Comparison of ENCODE assay signal across 1 cellular context in the genomic region with DNA sequence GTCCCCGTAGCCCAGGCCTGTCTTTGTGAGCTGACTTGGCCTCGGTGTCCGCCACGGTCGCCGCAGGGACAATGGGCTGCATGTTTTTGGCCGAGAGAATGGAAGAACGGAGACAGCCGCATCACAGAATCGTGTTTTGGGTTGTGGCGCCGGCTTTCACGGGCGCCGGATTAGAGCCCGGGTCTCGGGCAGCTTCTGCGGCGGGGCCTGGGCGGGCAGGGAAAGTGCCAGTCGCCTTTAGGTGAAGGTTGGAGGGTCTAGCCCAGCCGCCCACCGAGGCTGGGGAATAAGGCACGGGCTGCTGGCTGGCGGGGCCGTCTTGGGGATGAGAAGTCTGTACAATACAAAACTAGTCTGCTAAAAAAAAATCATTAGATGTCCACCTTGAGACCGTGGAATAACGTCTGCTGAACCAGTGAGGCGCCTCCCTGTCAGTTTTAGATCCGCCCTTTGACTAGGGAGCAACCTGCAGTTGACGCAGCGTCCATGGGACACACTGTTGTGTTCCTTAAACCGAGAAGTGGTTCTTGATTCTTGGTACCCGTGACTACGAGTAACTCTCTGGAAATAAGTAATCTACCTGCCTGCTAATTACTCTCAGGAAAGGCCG.
TF ChIP-seq lines count a peak whose summit lies in the region.

No MANE protein-coding gene starts in this region.

TF ChIP-seq in GM12878, 131 proteins besides CTCF, POLR2A, EP300 and RAD21:
- TF ChIP-seq TCF12 (IDR thresholded peaks at IDR 0.05; ENCODE audit: low read depth, low read length) (no peak), SRF (IDR thresholded peaks at IDR 0.05; ENCODE audit: low read depth in 2 of 2, low read length in 2 of 2) (no peak), ZNF384 (IDR thresholded peaks at IDR 0.05; ENCODE audit: borderline replicate concordance, low read depth, low read length) (no peak), IKZF2 (IDR thresholded peaks at IDR 0.05) (peak; percentile 39 to 43; a peak in 2 of 4 replicates), SREBF1 (IDR thresholded peaks at IDR 0.05; ENCODE audit: low read length) (no peak), CHD2 (IDR thresholded peaks at IDR 0.05; ENCODE audit: borderline replicate concordance, low read depth, low read length) (no peak), TBL1XR1 (IDR thresholded peaks at IDR 0.05; ENCODE audit: low read depth, low read length) (no peak), CREM (IDR thresholded peaks at IDR 0.05; ENCODE audit: low read depth) (no peak), CHD1 (IDR thresholded peaks at IDR 0.05; ENCODE audit: low read depth, low read length) (no peak), SMC3 (IDR thresholded peaks at IDR 0.05; ENCODE audit: borderline replicate concordance, low read length) (no peak), LARP7 (IDR thresholded peaks at IDR 0.05) (0 out of 2 replicates have a peak, but pooled peaks have one; percentile 0), POLR2AphosphoS2 (IDR thresholded peaks at IDR 0.05; ENCODE audit: low read depth, low read length) (no peak), YBX1 (IDR thresholded peaks at IDR 0.05) (no peak), EZH2 (IDR thresholded peaks at IDR 0.05; ENCODE audit: borderline replicate concordance, control insufficient read depth, low read depth, low read length) (no peak), SREBF2 (IDR thresholded peaks at IDR 0.05; ENCODE audit: low read length) (no peak), NR2C2 (IDR thresholded peaks at IDR 0.05; ENCODE audit: borderline replicate concordance, control insufficient read depth, insufficient read length, low read depth) (no peak), STAT1 (conservative IDR thresholded peaks at IDR 0.05) (no peak), MYC (IDR thresholded peaks at IDR 0.05; ENCODE audit: insufficient read depth, insufficient read length, insufficient replicate concordance, low read length, severe bottlenecking) (no peak), HDAC6 (IDR thresholded peaks at IDR 0.05; ENCODE audit: unreplicated experiment) (peak; percentile 9), FOXM1 (IDR thresholded peaks at IDR 0.05; ENCODE audit: low read depth, low read length) (no peak), CBX3 (IDR thresholded peaks at IDR 0.05; ENCODE audit: borderline replicate concordance, low read depth) (no peak), RUNX3 (IDR thresholded peaks at IDR 0.05; ENCODE audit: low read length) (no peak), POLR2AphosphoS5 (IDR thresholded peaks at IDR 0.05; ENCODE audit: low read length) (no peak), POU2F2 (IDR thresholded peaks at IDR 0.05; ENCODE audit: borderline replicate concordance, low read depth, low read length) (no peak), ATF7 (IDR thresholded peaks at IDR 0.05; ENCODE audit: low read depth) (no peak), NFIC (IDR thresholded peaks at IDR 0.05; ENCODE audit: low read depth, low read length) (no peak)
- TF ChIP-seq, protein P1, sequence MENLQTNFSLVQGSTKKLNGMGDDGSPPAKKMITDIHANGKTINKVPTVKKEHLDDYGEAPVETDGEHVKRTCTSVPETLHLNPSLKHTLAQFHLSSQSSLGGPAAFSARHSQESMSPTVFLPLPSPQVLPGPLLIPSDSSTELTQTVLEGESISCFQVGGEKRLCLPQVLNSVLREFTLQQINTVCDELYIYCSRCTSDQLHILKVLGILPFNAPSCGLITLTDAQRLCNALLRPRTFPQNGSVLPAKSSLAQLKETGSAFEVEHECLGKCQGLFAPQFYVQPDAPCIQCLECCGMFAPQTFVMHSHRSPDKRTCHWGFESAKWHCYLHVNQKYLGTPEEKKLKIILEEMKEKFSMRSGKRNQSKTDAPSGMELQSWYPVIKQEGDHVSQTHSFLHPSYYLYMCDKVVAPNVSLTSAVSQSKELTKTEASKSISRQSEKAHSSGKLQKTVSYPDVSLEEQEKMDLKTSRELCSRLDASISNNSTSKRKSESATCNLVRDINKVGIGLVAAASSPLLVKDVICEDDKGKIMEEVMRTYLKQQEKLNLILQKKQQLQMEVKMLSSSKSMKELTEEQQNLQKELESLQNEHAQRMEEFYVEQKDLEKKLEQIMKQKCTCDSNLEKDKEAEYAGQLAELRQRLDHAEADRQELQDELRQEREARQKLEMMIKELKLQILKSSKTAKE (IDR thresholded peaks at IDR 0.05; ENCODE audit: low read depth, poor library complexity, severe bottlenecking): peak; percentile 13
- TF ChIP-seq, protein P2, sequence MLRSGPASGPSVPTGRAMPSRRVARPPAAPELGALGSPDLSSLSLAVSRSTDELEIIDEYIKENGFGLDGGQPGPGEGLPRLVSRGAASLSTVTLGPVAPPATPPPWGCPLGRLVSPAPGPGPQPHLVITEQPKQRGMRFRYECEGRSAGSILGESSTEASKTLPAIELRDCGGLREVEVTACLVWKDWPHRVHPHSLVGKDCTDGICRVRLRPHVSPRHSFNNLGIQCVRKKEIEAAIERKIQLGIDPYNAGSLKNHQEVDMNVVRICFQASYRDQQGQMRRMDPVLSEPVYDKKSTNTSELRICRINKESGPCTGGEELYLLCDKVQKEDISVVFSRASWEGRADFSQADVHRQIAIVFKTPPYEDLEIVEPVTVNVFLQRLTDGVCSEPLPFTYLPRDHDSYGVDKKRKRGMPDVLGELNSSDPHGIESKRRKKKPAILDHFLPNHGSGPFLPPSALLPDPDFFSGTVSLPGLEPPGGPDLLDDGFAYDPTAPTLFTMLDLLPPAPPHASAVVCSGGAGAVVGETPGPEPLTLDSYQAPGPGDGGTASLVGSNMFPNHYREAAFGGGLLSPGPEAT (IDR thresholded peaks at IDR 0.05; ENCODE audit: low read depth): 0 out of 2 replicates have a peak, but pooled peaks have one; percentile 38
- TF ChIP-seq, protein P3, sequence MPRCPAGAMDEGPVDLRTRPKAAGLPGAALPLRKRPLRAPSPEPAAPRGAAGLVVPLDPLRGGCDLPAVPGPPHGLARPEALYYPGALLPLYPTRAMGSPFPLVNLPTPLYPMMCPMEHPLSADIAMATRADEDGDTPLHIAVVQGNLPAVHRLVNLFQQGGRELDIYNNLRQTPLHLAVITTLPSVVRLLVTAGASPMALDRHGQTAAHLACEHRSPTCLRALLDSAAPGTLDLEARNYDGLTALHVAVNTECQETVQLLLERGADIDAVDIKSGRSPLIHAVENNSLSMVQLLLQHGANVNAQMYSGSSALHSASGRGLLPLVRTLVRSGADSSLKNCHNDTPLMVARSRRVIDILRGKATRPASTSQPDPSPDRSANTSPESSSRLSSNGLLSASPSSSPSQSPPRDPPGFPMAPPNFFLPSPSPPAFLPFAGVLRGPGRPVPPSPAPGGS (IDR thresholded peaks at IDR 0.05; ENCODE audit: borderline replicate concordance, insufficient read depth, low read depth, low read length, poor library complexity, severe bottlenecking): no peak
- TF ChIP-seq, protein P4, sequence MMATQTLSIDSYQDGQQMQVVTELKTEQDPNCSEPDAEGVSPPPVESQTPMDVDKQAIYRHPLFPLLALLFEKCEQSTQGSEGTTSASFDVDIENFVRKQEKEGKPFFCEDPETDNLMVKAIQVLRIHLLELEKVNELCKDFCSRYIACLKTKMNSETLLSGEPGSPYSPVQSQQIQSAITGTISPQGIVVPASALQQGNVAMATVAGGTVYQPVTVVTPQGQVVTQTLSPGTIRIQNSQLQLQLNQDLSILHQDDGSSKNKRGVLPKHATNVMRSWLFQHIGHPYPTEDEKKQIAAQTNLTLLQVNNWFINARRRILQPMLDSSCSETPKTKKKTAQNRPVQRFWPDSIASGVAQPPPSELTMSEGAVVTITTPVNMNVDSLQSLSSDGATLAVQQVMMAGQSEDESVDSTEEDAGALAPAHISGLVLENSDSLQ (IDR thresholded peaks at IDR 0.05): peak; percentile 45; the same call in 1 of the 2 replicates
- TF ChIP-seq, protein P5, sequence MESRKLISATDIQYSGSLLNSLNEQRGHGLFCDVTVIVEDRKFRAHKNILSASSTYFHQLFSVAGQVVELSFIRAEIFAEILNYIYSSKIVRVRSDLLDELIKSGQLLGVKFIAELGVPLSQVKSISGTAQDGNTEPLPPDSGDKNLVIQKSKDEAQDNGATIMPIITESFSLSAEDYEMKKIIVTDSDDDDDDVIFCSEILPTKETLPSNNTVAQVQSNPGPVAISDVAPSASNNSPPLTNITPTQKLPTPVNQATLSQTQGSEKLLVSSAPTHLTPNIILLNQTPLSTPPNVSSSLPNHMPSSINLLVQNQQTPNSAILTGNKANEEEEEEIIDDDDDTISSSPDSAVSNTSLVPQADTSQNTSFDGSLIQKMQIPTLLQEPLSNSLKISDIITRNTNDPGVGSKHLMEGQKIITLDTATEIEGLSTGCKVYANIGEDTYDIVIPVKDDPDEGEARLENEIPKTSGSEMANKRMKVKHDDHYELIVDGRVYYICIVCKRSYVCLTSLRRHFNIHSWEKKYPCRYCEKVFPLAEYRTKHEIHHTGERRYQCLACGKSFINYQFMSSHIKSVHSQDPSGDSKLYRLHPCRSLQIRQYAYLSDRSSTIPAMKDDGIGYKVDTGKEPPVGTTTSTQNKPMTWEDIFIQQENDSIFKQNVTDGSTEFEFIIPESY (IDR thresholded peaks at IDR 0.05): no peak
- TF ChIP-seq, protein P6, sequence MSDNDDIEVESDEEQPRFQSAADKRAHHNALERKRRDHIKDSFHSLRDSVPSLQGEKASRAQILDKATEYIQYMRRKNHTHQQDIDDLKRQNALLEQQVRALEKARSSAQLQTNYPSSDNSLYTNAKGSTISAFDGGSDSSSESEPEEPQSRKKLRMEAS (IDR thresholded peaks at IDR 0.05; ENCODE audit: low read depth, low read length): no peak
TF ChIP-seq in GM12878: peak in this region for 6.
